Comparison of ENCODE assay signal across 8 cellular contexts in genomic region chr5:785181-785705, GRCh38. TPM values are rescaled to one million over a fixed set of nuclear protein-coding genes. Genes with fewer than 3 reads are reported as not detected.
DNase-seq lines count a peak whose midpoint lies in the region; ATAC-seq and TF ChIP-seq lines count a peak whose summit lies in the region.
"Not testable (repeated sequence)": the region's sequence is repeated elsewhere in the genome, so short reads cannot be mapped to it uniquely, and the experiment has no call there.

No MANE protein-coding gene starts in this region.

- not testable (repeated sequence) for H3K9me3 ChIP-seq in Karpas-422 (ENCODE audit: low read length); iPS-18c (ENCODE audit: control insufficient read depth, insufficient read depth, low read length); parathyroid adenoma (ENCODE audit: control insufficient read depth, low read length); upper lobe of left lung

- not testable (repeated sequence) for TF ChIP-seq POLR2A in upper lobe of left lung (IDR thresholded peaks at IDR 0.05)

- H3K27ac ChIP-seq in Karpas-422 (ENCODE audit: low read length); parathyroid adenoma: not testable (repeated sequence)
- peak overlapping the region in 2 of 4 donors; percentile 41 to 67 for H3K27ac ChIP-seq in upper lobe of left lung

- H3K4me1 ChIP-seq in Karpas-422 (ENCODE audit: low read length); parathyroid adenoma: not testable (repeated sequence)
- H3K4me1 ChIP-seq in upper lobe of left lung: peaks cover 3 to 28% (median 15%) of the 10 kb centered on the region in 4 donors

- peak; percentile 13 for ATAC-seq in HG02610 (IDR thresholded peaks at IDR 0.05; ENCODE audit: unreplicated experiment)
- peak; percentile 17 to 36 for ATAC-seq in activated CD4-positive, CD25-positive, alpha-beta regulatory T cell treated with anti-CD3 and anti-CD28 coated beads, Interleukin-2, amount 50 U/mL, for 24 hours
- peak; percentile 1 to 20 for ATAC-seq in upper lobe of left lung (ENCODE audit: low FRiP score in 2 of 2)

- H4K20me1 ChIP-seq in Karpas-422 (ENCODE audit: insufficient read depth, low read depth, low read length): not testable (repeated sequence)

- not testable (repeated sequence) for H3K27me3 Mint-ChIP-seq in chondrocyte (ENCODE audit: low read depth)

- H3K9me3 Mint-ChIP-seq in chondrocyte (ENCODE audit: low read depth): peaks cover 16% of the 10 kb centered on the region

- peak overlapping the region; percentile 87 for H3K4me2 ChIP-seq in Karpas-422 (ENCODE audit: low read depth, low read length, poor library complexity, severe bottlenecking)
- H3K4me2 ChIP-seq in parathyroid adenoma (ENCODE audit: low read length): peak overlapping the region; percentile 72

- TF ChIP-seq CTCF in GM10266 (IDR thresholded peaks at IDR 0.05; ENCODE audit: control insufficient read depth, insufficient read depth, low read depth, missing control alignments); chondrocyte (IDR thresholded peaks at IDR 0.05); parathyroid adenoma (IDR thresholded peaks at IDR 0.05); upper lobe of left lung (IDR thresholded peaks at IDR 0.05): not testable (repeated sequence)

- TF ChIP-seq EP300 in upper lobe of left lung (IDR thresholded peaks at IDR 0.05): not testable (repeated sequence)

- peak overlapping the region; percentile 69 for H3K9ac ChIP-seq in Karpas-422 (ENCODE audit: low read length)
- not testable (repeated sequence) for H3K9ac ChIP-seq in parathyroid adenoma

- H3K27ac Mint-ChIP-seq in chondrocyte (ENCODE audit: unreplicated experiment): not testable (repeated sequence)

- WGBS in upper lobe of left lung, 2 donors: 8% methylated on average over 9 of the region's 43 CpGs; no CpG with 5 or more reads in 1 of the 2 donors

- H3K36me3 ChIP-seq in Karpas-422 (ENCODE audit: insufficient read depth, low read length); parathyroid adenoma (ENCODE audit: control insufficient read depth, insufficient read depth, low read length); upper lobe of left lung: not testable (repeated sequence)

- H3K27me3 ChIP-seq in Karpas-422 (ENCODE audit: low read length); parathyroid adenoma (ENCODE audit: control insufficient read depth, insufficient read depth, low read length): not testable (repeated sequence)
- peaks cover 0 to 18% (median 2%) of the 10 kb centered on the region in 4 donors for H3K27me3 ChIP-seq in upper lobe of left lung

- not testable (repeated sequence) for H3K9me2 ChIP-seq in Karpas-422 (replicated peaks; ENCODE audit: insufficient read depth, low read length)

- not testable (repeated sequence) for H3K36me3 Mint-ChIP-seq in chondrocyte (ENCODE audit: low read depth)

- H3K4me3 Mint-ChIP-seq in chondrocyte (ENCODE audit: unreplicated experiment): peak overlapping the region; percentile 67

- DNase-seq in GM10266 (ENCODE audit: extremely low spot score) (peak; percentile 4), Karpas-422 (peak; percentile 43), chondrocyte (ENCODE audit: low spot score) (peak; percentile 93), upper lobe of left lung (peak; percentile 38 to 81)

- not testable (repeated sequence) for H2AFZ ChIP-seq in Karpas-422 (ENCODE audit: low read length)
- peak overlapping the region; percentile 90 for H2AFZ ChIP-seq in parathyroid adenoma

- H3K4me3 ChIP-seq in Karpas-422 (ENCODE audit: low read length) (peak overlapping the region; percentile 75), iPS-18c (ENCODE audit: insufficient read depth, low read depth, low read length) (peak overlapping the region; percentile 73; the same call in 1 of the 2 replicates), parathyroid adenoma (ENCODE audit: low read depth, low read length) (peak overlapping the region; percentile 49), upper lobe of left lung (peak overlapping the region; percentile 48 to 86 (median 60))

- not testable (repeated sequence) for H3K4me1 Mint-ChIP-seq in chondrocyte (ENCODE audit: low read depth)

- H3K79me2 ChIP-seq in Karpas-422 (ENCODE audit: low read length); parathyroid adenoma: not testable (repeated sequence)

RNA-seq across cellular contexts. Expression of gene ZDHHC11B, which starts 0.7 kb away (rescaled TPM):
- total RNA-seq in Karpas-422 (2014; rRNA removed; shearing (Covaris generic); ENCODE audit: low replicate concordance): 0.34 and 1.5 TPM in 2 replicates
- total RNA-seq in chondrocyte (0.17 TPM in 1 of 3 replicates, not detected in the others), upper lobe of left lung (10 to 100 TPM in 4 of 6 donors, 1 to 10 TPM in 2; 7.4 to 40.8 (median 13.1) TPM)

Comparison
In these comparisons a context has a peak if more than half of its experiments do, and no peak if none do; other contexts are left out.
1. DNase-seq: peak in every context shown above with its lines; median percentile 93 in chondrocyte; 60 in upper lobe of left lung; 43 in Karpas-422; 4 in GM10266.